1 cellular context compared by ENCODE assay signal in the genomic region with DNA sequence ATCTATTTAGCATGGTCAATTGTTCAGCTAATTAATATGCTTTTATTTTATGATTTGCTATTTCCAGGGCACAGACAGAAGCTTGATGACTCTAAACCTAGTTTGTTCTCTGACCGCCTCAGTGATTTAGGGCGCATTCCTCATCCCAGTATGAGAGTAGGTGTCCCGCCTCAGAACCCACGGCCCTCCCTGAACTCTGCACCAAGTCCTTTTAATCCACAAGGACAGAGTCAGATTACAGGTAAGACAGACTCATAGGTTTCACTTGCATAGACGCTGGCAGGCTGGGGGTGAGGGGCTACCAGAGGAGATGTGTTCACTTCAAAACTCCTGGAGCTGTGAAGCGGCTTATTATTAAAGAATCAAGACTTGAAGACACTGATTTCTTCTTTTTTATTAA.
TF ChIP-seq lines count a peak whose summit lies in the region.

No MANE protein-coding gene starts in this region.

TF ChIP-seq in GM23338, 12 proteins besides CTCF, POLR2A, EP300 and RAD21:
- TF ChIP-seq, protein P1, sequence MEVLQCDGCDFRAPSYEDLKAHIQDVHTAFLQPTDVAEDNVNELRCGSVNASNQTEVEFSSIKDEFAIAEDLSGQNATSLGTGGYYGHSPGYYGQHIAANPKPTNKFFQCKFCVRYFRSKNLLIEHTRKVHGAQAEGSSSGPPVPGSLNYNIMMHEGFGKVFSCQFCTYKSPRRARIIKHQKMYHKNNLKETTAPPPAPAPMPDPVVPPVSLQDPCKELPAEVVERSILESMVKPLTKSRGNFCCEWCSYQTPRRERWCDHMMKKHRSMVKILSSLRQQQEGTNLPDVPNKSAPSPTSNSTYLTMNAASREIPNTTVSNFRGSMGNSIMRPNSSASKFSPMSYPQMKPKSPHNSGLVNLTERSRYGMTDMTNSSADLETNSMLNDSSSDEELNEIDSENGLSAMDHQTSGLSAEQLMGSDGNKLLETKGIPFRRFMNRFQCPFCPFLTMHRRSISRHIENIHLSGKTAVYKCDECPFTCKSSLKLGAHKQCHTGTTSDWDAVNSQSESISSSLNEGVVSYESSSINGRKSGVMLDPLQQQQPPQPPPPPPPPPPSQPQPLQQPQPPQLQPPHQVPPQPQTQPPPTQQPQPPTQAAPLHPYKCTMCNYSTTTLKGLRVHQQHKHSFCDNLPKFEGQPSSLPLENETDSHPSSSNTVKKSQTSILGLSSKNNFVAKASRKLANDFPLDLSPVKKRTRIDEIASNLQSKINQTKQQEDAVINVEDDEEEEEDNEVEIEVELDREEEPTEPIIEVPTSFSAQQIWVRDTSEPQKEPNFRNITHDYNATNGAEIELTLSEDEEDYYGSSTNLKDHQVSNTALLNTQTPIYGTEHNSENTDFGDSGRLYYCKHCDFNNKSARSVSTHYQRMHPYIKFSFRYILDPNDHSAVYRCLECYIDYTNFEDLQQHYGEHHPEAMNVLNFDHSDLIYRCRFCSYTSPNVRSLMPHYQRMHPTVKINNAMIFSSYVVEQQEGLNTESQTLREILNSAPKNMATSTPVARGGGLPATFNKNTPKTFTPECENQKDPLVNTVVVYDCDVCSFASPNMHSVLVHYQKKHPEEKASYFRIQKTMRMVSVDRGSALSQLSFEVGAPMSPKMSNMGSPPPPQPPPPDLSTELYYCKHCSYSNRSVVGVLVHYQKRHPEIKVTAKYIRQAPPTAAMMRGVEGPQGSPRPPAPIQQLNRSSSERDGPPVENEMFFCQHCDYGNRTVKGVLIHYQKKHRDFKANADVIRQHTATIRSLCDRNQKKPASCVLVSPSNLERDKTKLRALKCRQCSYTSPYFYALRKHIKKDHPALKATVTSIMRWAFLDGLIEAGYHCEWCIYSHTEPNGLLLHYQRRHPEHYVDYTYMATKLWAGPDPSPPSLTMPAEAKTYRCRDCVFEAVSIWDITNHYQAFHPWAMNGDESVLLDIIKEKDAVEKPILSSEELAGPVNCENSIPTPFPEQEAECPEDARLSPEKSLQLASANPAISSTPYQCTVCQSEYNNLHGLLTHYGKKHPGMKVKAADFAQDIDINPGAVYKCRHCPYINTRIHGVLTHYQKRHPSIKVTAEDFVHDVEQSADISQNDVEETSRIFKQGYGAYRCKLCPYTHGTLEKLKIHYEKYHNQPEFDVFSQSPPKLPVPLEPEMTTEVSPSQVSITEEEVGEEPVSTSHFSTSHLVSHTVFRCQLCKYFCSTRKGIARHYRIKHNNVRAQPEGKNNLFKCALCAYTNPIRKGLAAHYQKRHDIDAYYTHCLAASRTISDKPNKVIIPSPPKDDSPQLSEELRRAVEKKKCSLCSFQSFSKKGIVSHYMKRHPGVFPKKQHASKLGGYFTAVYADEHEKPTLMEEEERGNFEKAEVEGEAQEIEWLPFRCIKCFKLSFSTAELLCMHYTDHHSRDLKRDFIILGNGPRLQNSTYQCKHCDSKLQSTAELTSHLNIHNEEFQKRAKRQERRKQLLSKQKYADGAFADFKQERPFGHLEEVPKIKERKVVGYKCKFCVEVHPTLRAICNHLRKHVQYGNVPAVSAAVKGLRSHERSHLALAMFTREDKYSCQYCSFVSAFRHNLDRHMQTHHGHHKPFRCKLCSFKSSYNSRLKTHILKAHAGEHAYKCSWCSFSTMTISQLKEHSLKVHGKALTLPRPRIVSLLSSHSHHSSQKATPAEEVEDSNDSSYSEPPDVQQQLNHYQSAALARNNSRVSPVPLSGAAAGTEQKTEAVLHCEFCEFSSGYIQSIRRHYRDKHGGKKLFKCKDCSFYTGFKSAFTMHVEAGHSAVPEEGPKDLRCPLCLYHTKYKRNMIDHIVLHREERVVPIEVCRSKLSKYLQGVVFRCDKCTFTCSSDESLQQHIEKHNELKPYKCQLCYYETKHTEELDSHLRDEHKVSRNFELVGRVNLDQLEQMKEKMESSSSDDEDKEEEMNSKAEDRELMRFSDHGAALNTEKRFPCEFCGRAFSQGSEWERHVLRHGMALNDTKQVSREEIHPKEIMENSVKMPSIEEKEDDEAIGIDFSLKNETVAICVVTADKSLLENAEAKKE (CRISPR knock-in tag; IDR thresholded peaks at IDR 0.05) = no peak
- no peak for TF ChIP-seq JUNB (IDR thresholded peaks at IDR 0.05; ENCODE audit: unreplicated experiment)
- TF ChIP-seq ZNF114 (CRISPR knock-in tag; IDR thresholded peaks at IDR 0.05) = no peak
- TF ChIP-seq ZNF331 (CRISPR knock-in tag; IDR thresholded peaks at IDR 0.05; ENCODE audit: low read depth) = no peak
- no peak for TF ChIP-seq CREB1 (CRISPR knock-in tag; IDR thresholded peaks at IDR 0.05; ENCODE audit: low read depth)
- TF ChIP-seq EZH2 (IDR thresholded peaks at IDR 0.05; ENCODE audit: low read depth, unreplicated experiment) = no peak
- TF ChIP-seq, protein P2, sequence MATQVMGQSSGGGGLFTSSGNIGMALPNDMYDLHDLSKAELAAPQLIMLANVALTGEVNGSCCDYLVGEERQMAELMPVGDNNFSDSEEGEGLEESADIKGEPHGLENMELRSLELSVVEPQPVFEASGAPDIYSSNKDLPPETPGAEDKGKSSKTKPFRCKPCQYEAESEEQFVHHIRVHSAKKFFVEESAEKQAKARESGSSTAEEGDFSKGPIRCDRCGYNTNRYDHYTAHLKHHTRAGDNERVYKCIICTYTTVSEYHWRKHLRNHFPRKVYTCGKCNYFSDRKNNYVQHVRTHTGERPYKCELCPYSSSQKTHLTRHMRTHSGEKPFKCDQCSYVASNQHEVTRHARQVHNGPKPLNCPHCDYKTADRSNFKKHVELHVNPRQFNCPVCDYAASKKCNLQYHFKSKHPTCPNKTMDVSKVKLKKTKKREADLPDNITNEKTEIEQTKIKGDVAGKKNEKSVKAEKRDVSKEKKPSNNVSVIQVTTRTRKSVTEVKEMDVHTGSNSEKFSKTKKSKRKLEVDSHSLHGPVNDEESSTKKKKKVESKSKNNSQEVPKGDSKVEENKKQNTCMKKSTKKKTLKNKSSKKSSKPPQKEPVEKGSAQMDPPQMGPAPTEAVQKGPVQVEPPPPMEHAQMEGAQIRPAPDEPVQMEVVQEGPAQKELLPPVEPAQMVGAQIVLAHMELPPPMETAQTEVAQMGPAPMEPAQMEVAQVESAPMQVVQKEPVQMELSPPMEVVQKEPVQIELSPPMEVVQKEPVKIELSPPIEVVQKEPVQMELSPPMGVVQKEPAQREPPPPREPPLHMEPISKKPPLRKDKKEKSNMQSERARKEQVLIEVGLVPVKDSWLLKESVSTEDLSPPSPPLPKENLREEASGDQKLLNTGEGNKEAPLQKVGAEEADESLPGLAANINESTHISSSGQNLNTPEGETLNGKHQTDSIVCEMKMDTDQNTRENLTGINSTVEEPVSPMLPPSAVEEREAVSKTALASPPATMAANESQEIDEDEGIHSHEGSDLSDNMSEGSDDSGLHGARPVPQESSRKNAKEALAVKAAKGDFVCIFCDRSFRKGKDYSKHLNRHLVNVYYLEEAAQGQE (IDR thresholded peaks at IDR 0.05; ENCODE audit: unreplicated experiment) = no peak
- TF ChIP-seq, protein P3, sequence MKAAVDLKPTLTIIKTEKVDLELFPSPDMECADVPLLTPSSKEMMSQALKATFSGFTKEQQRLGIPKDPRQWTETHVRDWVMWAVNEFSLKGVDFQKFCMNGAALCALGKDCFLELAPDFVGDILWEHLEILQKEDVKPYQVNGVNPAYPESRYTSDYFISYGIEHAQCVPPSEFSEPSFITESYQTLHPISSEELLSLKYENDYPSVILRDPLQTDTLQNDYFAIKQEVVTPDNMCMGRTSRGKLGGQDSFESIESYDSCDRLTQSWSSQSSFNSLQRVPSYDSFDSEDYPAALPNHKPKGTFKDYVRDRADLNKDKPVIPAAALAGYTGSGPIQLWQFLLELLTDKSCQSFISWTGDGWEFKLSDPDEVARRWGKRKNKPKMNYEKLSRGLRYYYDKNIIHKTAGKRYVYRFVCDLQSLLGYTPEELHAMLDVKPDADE (IDR thresholded peaks at IDR 0.05) = no peak
- TF ChIP-seq EZH2phosphoT487 (IDR thresholded peaks at IDR 0.05; ENCODE audit: unreplicated experiment) = no peak
- TF ChIP-seq POLR2AphosphoS5 (IDR thresholded peaks at IDR 0.05; ENCODE audit: low read depth) = no peak
- TF ChIP-seq NANOG (IDR thresholded peaks at IDR 0.05; ENCODE audit: borderline replicate concordance) = no peak
- no peak for TF ChIP-seq STAT1 (IDR thresholded peaks at IDR 0.05; ENCODE audit: unreplicated experiment)
